1 cellular context compared by ENCODE assay signal in the genomic region with DNA sequence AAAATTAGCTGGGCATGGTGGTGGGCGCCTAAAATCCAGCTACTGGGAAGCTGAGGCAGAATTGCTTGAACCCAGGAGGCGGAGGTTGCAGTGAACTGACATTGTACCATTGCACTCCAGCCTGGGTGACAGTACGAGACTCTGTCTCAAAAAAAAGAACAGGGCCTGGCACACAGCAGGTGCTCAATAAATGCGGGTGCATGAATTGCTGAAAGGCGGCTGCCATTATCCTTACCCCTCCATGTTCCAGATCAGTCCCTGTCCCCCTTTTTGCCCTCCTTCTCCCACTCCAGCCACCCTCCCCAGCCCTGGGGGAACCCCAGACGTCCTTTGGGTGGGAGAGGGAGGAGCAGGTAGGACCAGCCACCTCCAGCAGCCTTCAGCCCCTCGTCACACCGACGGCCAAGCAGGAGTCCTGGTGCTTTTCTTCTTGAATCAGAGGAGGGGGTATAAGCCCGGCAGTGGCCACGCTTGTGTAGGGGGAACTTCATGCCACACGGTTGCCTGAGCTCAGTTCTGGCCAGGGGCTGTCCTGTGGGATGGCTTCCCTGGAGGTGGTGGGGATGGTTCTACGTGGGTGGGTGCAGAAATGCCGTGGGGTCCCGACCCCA.
TF ChIP-seq lines count a peak whose summit lies in the region.

No MANE protein-coding gene starts in this region.

TF ChIP-seq in liver, 16 proteins besides CTCF, POLR2A, EP300 and RAD21 (continued from another document):
- TF ChIP-seq REST (IDR thresholded peaks at IDR 0.05) (no peak), FOXA2 (IDR thresholded peaks at IDR 0.05) (no peak), JUND (IDR thresholded peaks at IDR 0.05) (no peak), RXRA (IDR thresholded peaks at IDR 0.05) (no peak), GABPA (IDR thresholded peaks at IDR 0.05 in 1 of 2, conservative IDR thresholded peaks at IDR 0.05 in 1 of 2) (no peak), HNF4A (conservative IDR thresholded peaks at IDR 0.05) (no peak), EGR1 (IDR thresholded peaks at IDR 0.05; ENCODE audit: low read depth in 2 of 2) (no peak), SP1 (IDR thresholded peaks at IDR 0.05) (no peak), YY1 (IDR thresholded peaks at IDR 0.05) (no peak)
- TF ChIP-seq, protein P1, sequence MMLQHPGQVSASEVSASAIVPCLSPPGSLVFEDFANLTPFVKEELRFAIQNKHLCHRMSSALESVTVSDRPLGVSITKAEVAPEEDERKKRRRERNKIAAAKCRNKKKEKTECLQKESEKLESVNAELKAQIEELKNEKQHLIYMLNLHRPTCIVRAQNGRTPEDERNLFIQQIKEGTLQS (IDR thresholded peaks at IDR 0.05) = no peak
